ENCODE assay signal across 17 cellular contexts in genomic region chr9:113645972-113646241, GRCh38.
DNase-seq lines count a peak whose midpoint lies in the region; ATAC-seq, FAIRE-seq and TF ChIP-seq lines count a peak whose summit lies in the region.
"Had no signal": no experiment of that assay in that cellular context is flagged by ENCODE, and none has a peak within 500 bp of the region (broad histone marks: within the 10 kb centered on the region; RNA-seq: fewer than 3 reads in every experiment).

No MANE protein-coding gene starts in this region.

- H3K36me3 ChIP-seq in liver (ENCODE audit: control insufficient read depth in 4 of 4, insufficient read depth in 3 of 4, low read depth in 1 of 4, low read length in 3 of 4) (no peaks in the 10 kb centered on the region), HepG2 (replicated peaks in 1 of 2; ENCODE audit: control insufficient read depth in 1 of 2, insufficient read depth in 2 of 2, low read length in 2 of 2) (no peaks in the 10 kb centered on the region), sigmoid colon (no peaks in the 10 kb centered on the region), PC-9 (ENCODE audit: low read depth) (no peaks in the 10 kb centered on the region)
- H3K36me3 ChIP-seq: MG63 had no signal

- H3K9ac ChIP-seq in liver (ENCODE audit: low read depth in 1 of 2, low read length in 2 of 2) (no peak overlapping the region), HepG2 (ENCODE audit: insufficient read depth, low read depth, low read length) (no peak overlapping the region)
- H3K9ac ChIP-seq: SK-N-SH had no signal

- H3K9me2 ChIP-seq in PC-9 (ENCODE audit: insufficient read depth), result no peaks in the 10 kb centered on the region
- H3K9me2 ChIP-seq: SK-N-SH had no signal

- intact Hi-C loops in HepG2 (cut with micrococcal nuclease; ENCODE audit: unreplicated experiment) (no loop called here), sigmoid colon (cut with DNase I) (loop anchor here (5.0 kb wide), 1 partner anchor 124 kb away; no protein-coding TSS in a partner anchor), PC-9 (cut with micrococcal nuclease; ENCODE audit: unreplicated experiment) (no loop called here)

- CTCF ChIA-PET in HepG2 (lab: Yijun Ruan, JAX; ENCODE audit: low intra/inter-chr PET ratio, low total read pairs) (no interaction called here), PC-9 (lab: Charles Lee) (no interaction called here)

- 31% methylated on average over 3 of the region's 3 CpGs for WGBS in liver
- WGBS in HepG2 (ENCODE audit: low lambda C conversion rate), result 0% methylated on average over 3 of the region's 3 CpGs
- WGBS in sigmoid colon, 2 donors, result 23 to 71% methylated on average over 3 of the region's 3 CpGs

- peaks cover 3 to 7% (median 5%) of the 10 kb centered on the region in 4 donors for H3K4me1 ChIP-seq in liver (ENCODE audit: control insufficient read depth in 4 of 4, insufficient read depth in 4 of 4, low read length in 3 of 4)
- peaks cover 55% of the 10 kb centered on the region for H3K4me1 ChIP-seq in HepG2 (ENCODE audit: insufficient read depth, low read length)
- H3K4me1 ChIP-seq in sigmoid colon, result peaks cover 0 to 20% (median 13%) of the 10 kb centered on the region in 4 donors
- no peaks in the 10 kb centered on the region; the same call in 1 of the 2 replicates for H3K4me1 ChIP-seq in PC-9 (replicated peaks; ENCODE audit: insufficient read depth)

- TF ChIP-seq RAD21 in liver (IDR thresholded peaks at IDR 0.05), result no peak
- TF ChIP-seq RAD21 in HepG2 (CRISPR knock-in tag; IDR thresholded peaks at IDR 0.05), result no peak

- in situ Hi-C loops in HepG2 (cut with HindIII; ENCODE audit: extremely low pct_ligation_motif_present, low pct_unique_long_range_greater_than_20kb), result no loop called here

- H3K9me3 ChIP-seq in liver (ENCODE audit: control insufficient read depth in 4 of 4, low read length in 3 of 4) (no peaks in the 10 kb centered on the region), HepG2 (ENCODE audit: low read length) (no peaks in the 10 kb centered on the region), sigmoid colon (no peaks in the 10 kb centered on the region), PC-9 (ENCODE audit: insufficient read depth, low read depth) (no peaks in the 10 kb centered on the region)

- H3K4me3 ChIP-seq in liver (ENCODE audit: low read depth in 1 of 3, low read length in 3 of 3) (no peak overlapping the region), HepG2 (replicated peaks in 1 of 3; ENCODE audit: insufficient read depth in 1 of 3, low read depth in 2 of 3, low read length in 3 of 3) (no peak overlapping the region), sigmoid colon (no peak overlapping the region), PC-9 (no peak overlapping the region)
- H3K4me3 ChIP-seq: MG63 had no signal

- no peak overlapping the region for H2AFZ ChIP-seq in HepG2 (ENCODE audit: low read length)
- H2AFZ ChIP-seq in PC-9, result no peak overlapping the region

- H3K27ac ChIP-seq in liver (ENCODE audit: low read depth in 1 of 2, low read length in 2 of 2) (no peak overlapping the region), HepG2 (ENCODE audit: extremely low read length, insufficient read depth, low read length) (no peak overlapping the region), sigmoid colon (no peak overlapping the region), PC-9 (no peak overlapping the region)

- POLR2A ChIA-PET in HepG2 (lab: Yijun Ruan, JAX), result no interaction called here
- POLR2A ChIA-PET in PC-9 (lab: Charles Lee; ENCODE audit: unreplicated experiment), result no interaction called here

- no peak overlapping the region for H3K4me2 ChIP-seq in HepG2 (ENCODE audit: low read depth, low read length)
- H3K4me2 ChIP-seq in PC-9, result no peak overlapping the region
- H3K4me2 ChIP-seq: SK-N-SH had no signal

- no peak for TF ChIP-seq EP300 in HepG2 (IDR thresholded peaks at IDR 0.05; ENCODE audit: low read depth in 2 of 2, low read length in 2 of 2)
- TF ChIP-seq EP300 in HepG2 (CRISPR knock-in tag; IDR thresholded peaks at IDR 0.05; ENCODE audit: borderline replicate concordance), result no peak
- TF ChIP-seq EP300 in sigmoid colon (IDR thresholded peaks at IDR 0.05), result no peak

- H3K79me2 ChIP-seq in HepG2 (ENCODE audit: insufficient read depth, low read length) (no peaks in the 10 kb centered on the region), PC-9 (ENCODE audit: low read depth) (no peaks in the 10 kb centered on the region)

- no peak for ATAC-seq in HepG2
- peak; percentile 61 for ATAC-seq in left lobe of liver
- ATAC-seq in HG02759 (IDR thresholded peaks at IDR 0.05; ENCODE audit: unreplicated experiment), result no peak
- ATAC-seq in HG03460 (IDR thresholded peaks at IDR 0.05; ENCODE audit: unreplicated experiment), result no peak

- no peaks in the 10 kb centered on the region for H3F3A ChIP-seq in PC-9 (ENCODE audit: insufficient read depth, low read depth)

- TF ChIP-seq CTCF in liver (IDR thresholded peaks at IDR 0.05; ENCODE audit: low read depth, low read length, missing input control), result no peak
- no peak for TF ChIP-seq CTCF in HepG2 (CRISPR knock-in tag; IDR thresholded peaks at IDR 0.05)
- no peak for TF ChIP-seq CTCF in sigmoid colon (IDR thresholded peaks at IDR 0.05)
- no peak for TF ChIP-seq CTCF in PC-9 (conservative IDR thresholded peaks at IDR 0.05)

- DNase-seq in HepG2 (ENCODE audit: low spot score) (no peak), left lobe of liver (ENCODE audit: low spot score) (no peak), sigmoid colon (peak; percentile 40), PC-9 (no peak)
- DNase-seq: Calu3, DMS53, KBM-7, MG63, NCI-H1105 treated with DMSO at 0.1 percent for 48 hours, NCI-H2029 treated with DMSO at 0.1 percent for 48 hours, NCI-H2227 treated with DMSO at 0.1 percent for 48 hours, SK-N-SH had no signal

- no peak for TF ChIP-seq POLR2A in HepG2 (IDR thresholded peaks at IDR 0.05; ENCODE audit: insufficient read depth in 1 of 2, low read depth in 2 of 2, low read length in 2 of 2)
- TF ChIP-seq POLR2A in sigmoid colon (IDR thresholded peaks at IDR 0.05), result no peak

- H4K20me1 ChIP-seq in HepG2 (ENCODE audit: insufficient read depth, low read length), result no peaks in the 10 kb centered on the region
- no peaks in the 10 kb centered on the region for H4K20me1 ChIP-seq in PC-9 (ENCODE audit: insufficient read depth)

- no peak for FAIRE-seq in HepG2 (lab: Jason Lieb, UNC)
- FAIRE-seq: GM18507, HTR-8/SVneo had no signal

- no peaks in the 10 kb centered on the region for H3K27me3 ChIP-seq in liver (ENCODE audit: control insufficient read depth in 4 of 4, insufficient read depth in 4 of 4, low read length in 3 of 4)
- no peaks in the 10 kb centered on the region; a peak in 2 of 5 replicates for H3K27me3 ChIP-seq in HepG2 (ENCODE audit: control insufficient read depth in 1 of 2, insufficient read depth in 2 of 2, low read length in 2 of 2)
- H3K27me3 ChIP-seq in sigmoid colon, result no peaks in the 10 kb centered on the region
- H3K27me3 ChIP-seq in PC-9 (ENCODE audit: insufficient read depth, low read depth), result no peaks in the 10 kb centered on the region
- H3K27me3 ChIP-seq: MG63 had no signal

- BruUV-seq in HepG2 (replicated peaks; lab: Mats Ljungman, UMichigan) (no TSS peak), PC-9 (replicated peaks; lab: Mats Ljungman, UMichigan) (no TSS peak)

TF ChIP-seq in liver, 16 proteins besides CTCF, POLR2A, EP300 and RAD21 (continues in another document):
- no peak for TF ChIP-seq TAF1 (conservative IDR thresholded peaks at IDR 0.05)
- no peak for TF ChIP-seq ATF3 (IDR thresholded peaks at IDR 0.05)
- peak; percentile 13 for TF ChIP-seq HNF4G (IDR thresholded peaks at IDR 0.05)
- no peak for TF ChIP-seq RXRA (IDR thresholded peaks at IDR 0.05)
- no peak for TF ChIP-seq ZBTB33 (IDR thresholded peaks at IDR 0.05)

TF ChIP-seq in HepG2, 621 proteins besides CTCF, POLR2A, EP300 and RAD21:
- TF ChIP-seq HDAC2 (CRISPR knock-in tag; IDR thresholded peaks at IDR 0.05), result no peak
- TF ChIP-seq TAF1 (CRISPR knock-in tag; IDR thresholded peaks at IDR 0.05), result no peak
